ENCODE assay signal across 18 cellular contexts in the genomic region with DNA sequence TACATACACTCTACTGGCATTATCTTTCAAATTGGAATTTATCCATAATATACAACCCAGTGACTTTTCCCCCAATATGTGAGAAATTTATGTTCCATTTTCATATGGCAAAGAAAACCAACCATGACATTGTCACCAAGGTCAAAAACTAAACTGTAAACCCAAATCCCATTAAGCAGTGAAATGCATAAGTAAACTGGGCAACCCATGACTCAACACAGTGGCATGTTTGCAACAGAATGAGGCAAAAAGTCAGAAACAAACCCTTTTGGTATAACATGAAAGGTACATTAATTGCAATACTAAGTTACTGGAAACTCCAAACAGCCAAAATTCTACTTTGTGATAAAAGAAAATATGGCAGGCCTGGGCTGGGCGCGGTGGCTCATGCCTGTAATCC. TPM values are rescaled to one million over a fixed set of nuclear protein-coding genes. Genes with fewer than 3 reads are reported as not detected.
A peak's percentile ranks its signal among the peaks of the same experiment; 100 is the strongest.
DNase-seq lines count a peak whose midpoint lies in the region; ATAC-seq and TF ChIP-seq lines count a peak whose summit lies in the region.
"Had no signal": no experiment of that assay in that cellular context is flagged by ENCODE, and none has a peak within 500 bp of the region (broad histone marks: within the 10 kb centered on the region; RNA-seq: fewer than 3 reads in every experiment).

No MANE protein-coding gene starts in this region.

- no peaks in the 10 kb centered on the region for H3K9me2 ChIP-seq in PC-3 (replicated peaks; ENCODE audit: low read length)

- H3K79me2 ChIP-seq in PC-3 (ENCODE audit: low read length) (no peaks in the 10 kb centered on the region), mesendoderm (ENCODE audit: control insufficient read depth, insufficient read depth, low read length) (no peaks in the 10 kb centered on the region)

- no peaks in the 10 kb centered on the region for H3F3A ChIP-seq in PC-3 (ENCODE audit: low read length, unreplicated experiment)

- DNase-seq in ELR (ENCODE audit: low read depth) (peak; percentile 16), PC-3 (peak; percentile 45), foreskin fibroblast (peak; percentile 34 to 53), mesendoderm (no peak)
- no peak for DNase-seq in activated CD4-positive, alpha-beta T cell treated with anti-CD3 and anti-CD28 coated beads for 1 hour
- DNase-seq: 8988T; CD8-positive, alpha-beta T cell; COR-L47; DMS 273 treated with DMSO at 0.1 percent for 48 hours; DMS53; DND-41; GF-D8; H9 had no signal

- no peaks in the 10 kb centered on the region for H3K79me1 ChIP-seq in mesendoderm (ENCODE audit: low read length)

- 91 to 100% methylated on average over 2 of the region's 2 CpGs for WGBS in gastroesophageal sphincter (ENCODE audit: low coverage in 1 of 2), 2 donors
- WGBS in mesendoderm (ENCODE audit: extremely low coverage, insufficient coverage, low lambda C conversion rate) = no CpG with 5 or more reads among the region's 2 CpGs

- TF ChIP-seq POLR2A in gastroesophageal sphincter (IDR thresholded peaks at IDR 0.05) = no peak

- TF ChIP-seq CTCF in PC-3 (conservative IDR thresholded peaks at IDR 0.05; ENCODE audit: low read depth, low read length) (no peak), foreskin fibroblast (IDR thresholded peaks at IDR 0.05; ENCODE audit: low read depth, low read length) (no peak), gastroesophageal sphincter (IDR thresholded peaks at IDR 0.05) (no peak)

- H3K4ac ChIP-seq in mesendoderm (ENCODE audit: low read depth, low read length) = no peak overlapping the region

- no peaks in the 10 kb centered on the region for H3K27me3 ChIP-seq in BLaER1
- no peaks in the 10 kb centered on the region for H3K27me3 ChIP-seq in PC-3 (ENCODE audit: low read length)
- no peaks in the 10 kb centered on the region for H3K27me3 ChIP-seq in gastroesophageal sphincter
- H3K27me3 ChIP-seq in mesendoderm (ENCODE audit: insufficient read depth, low read length, poor library complexity) = no peaks in the 10 kb centered on the region
- H3K27me3 ChIP-seq: BLaER1 treated with 17β-estradiol and CSF1 and Interleukin-3, amounts not matched to agents 10 nM and 100 nM had no signal

- H3K36me3 ChIP-seq in BLaER1 (peaks cover 75% of the 10 kb centered on the region), PC-3 (ENCODE audit: low read depth, low read length) (peaks cover 45% of the 10 kb centered on the region), gastroesophageal sphincter (peaks cover 0 to 16% of the 10 kb centered on the region in 2 donors), mesendoderm (ENCODE audit: control insufficient read depth, insufficient read depth, low read length) (no peaks in the 10 kb centered on the region)

- no peak overlapping the region for H3K56ac ChIP-seq in mesendoderm (ENCODE audit: low read length)

- no peak overlapping the region for H4K5ac ChIP-seq in mesendoderm (ENCODE audit: low read length)

- intact Hi-C loops in PC-3 (cut with micrococcal nuclease) = no loop called here

- H3K18ac ChIP-seq in mesendoderm (ENCODE audit: low read length) = no peak overlapping the region

- H2AK5ac ChIP-seq in mesendoderm (ENCODE audit: low read length) = no peak overlapping the region

- H3K27ac ChIP-seq in BLaER1 (no peak overlapping the region), PC-3 (ENCODE audit: low read length) (no peak overlapping the region), gastroesophageal sphincter (no peak overlapping the region), mesendoderm (ENCODE audit: low read depth, low read length) (no peak overlapping the region)
- H3K27ac ChIP-seq: BLaER1 treated with 17β-estradiol and CSF1 and Interleukin-3, amounts not matched to agents 10 nM and 100 nM had no signal

- peaks cover 80% of the 10 kb centered on the region for H3K9me3 ChIP-seq in BLaER1
- H3K9me3 ChIP-seq in PC-3 (ENCODE audit: low read length) = peaks cover 40% of the 10 kb centered on the region
- peaks cover 0 to 29% (median 6%) of the 10 kb centered on the region in 3 donors for H3K9me3 ChIP-seq in gastroesophageal sphincter

- TF ChIP-seq EP300 in gastroesophageal sphincter (IDR thresholded peaks at IDR 0.05) = no peak

- H2BK15ac ChIP-seq in mesendoderm (replicated peaks; ENCODE audit: low read depth) = no peak overlapping the region

- H2AFZ ChIP-seq in PC-3 (ENCODE audit: low read length) = no peak overlapping the region

- no peak overlapping the region for H2BK5ac ChIP-seq in mesendoderm (ENCODE audit: low read length)

- no peaks in the 10 kb centered on the region for H4K20me1 ChIP-seq in BLaER1
- H4K20me1 ChIP-seq in PC-3 (ENCODE audit: low read length) = no peaks in the 10 kb centered on the region
- H4K20me1 ChIP-seq: BLaER1 treated with 17β-estradiol and CSF1 and Interleukin-3, amounts not matched to agents 10 nM and 100 nM had no signal

- H3K9ac ChIP-seq in BLaER1 (no peak overlapping the region), PC-3 (ENCODE audit: low read length) (no peak overlapping the region), mesendoderm (ENCODE audit: low read length) (no peak overlapping the region)
- H3K9ac ChIP-seq: BLaER1 treated with 17β-estradiol and CSF1 and Interleukin-3, amounts not matched to agents 10 nM and 100 nM had no signal

- H3K4me2 ChIP-seq in BLaER1 = no peak overlapping the region
- H3K4me2 ChIP-seq in PC-3 (ENCODE audit: low read length) = no peak overlapping the region
- H3K4me2 ChIP-seq in mesendoderm (ENCODE audit: low read length) = no peak overlapping the region
- H3K4me2 ChIP-seq: BLaER1 treated with 17β-estradiol and CSF1 and Interleukin-3, amounts not matched to agents 10 nM and 100 nM had no signal

- no TSS peak for BruUV-seq in PC-3 (replicated peaks; lab: Mats Ljungman, UMichigan)

- no peak overlapping the region for H2BK120ac ChIP-seq in mesendoderm (ENCODE audit: low read depth, low read length)

- ATAC-seq in PC-3 = no peak
- ATAC-seq in gastroesophageal sphincter = no peak
- ATAC-seq: CD8-positive, alpha-beta T cell; K562 had no signal

- H4K8ac ChIP-seq in mesendoderm (ENCODE audit: low read depth, low read length) = no peak overlapping the region

- CTCF ChIA-PET in PC-3 (lab: Charles Lee) = no interaction called here

- peaks cover 10% of the 10 kb centered on the region for H3K4me1 ChIP-seq in BLaER1
- 0 out of 2 replicates have a peak, but pooled peaks cover 4% of the 10 kb centered on the region for H3K4me1 ChIP-seq in PC-3 (ENCODE audit: insufficient read depth, low read length)
- peaks cover 0 to 11% (median 5%) of the 10 kb centered on the region in 3 donors for H3K4me1 ChIP-seq in gastroesophageal sphincter
- no peaks in the 10 kb centered on the region for H3K4me1 ChIP-seq in mesendoderm (ENCODE audit: control insufficient read depth, low read depth, low read length)

- H3K23ac ChIP-seq in mesendoderm (ENCODE audit: low read length) = no peak overlapping the region

- H3K4me3 ChIP-seq in BLaER1 (0 out of 2 replicates have a peak overlapping the region, but pooled peaks have one; percentile 8), PC-3 (ENCODE audit: low read length) (no peak overlapping the region), foreskin fibroblast (ENCODE audit: low read depth in 1 of 2, low read length in 2 of 2) (no peak overlapping the region), gastroesophageal sphincter (no peak overlapping the region), mesendoderm (ENCODE audit: low read length) (no peak overlapping the region)
- H3K4me3 ChIP-seq: K562 had no signal

- POLR2A ChIA-PET in PC-3 (lab: Charles Lee; ENCODE audit: unreplicated experiment) = no interaction called here

RNA-seq across cellular contexts. Expression of gene ZNF878, which starts 4.9 kb away (rescaled TPM):
- total RNA-seq in PC-3 (2014; rRNA removed) (0.23 and 1.9 TPM in 2 replicates), gastroesophageal sphincter (under 1 TPM in 1 of 4 donors, not detected in 3; 0.27 TPM)
- polyA plus RNA-seq in mesendoderm (2013, experiment 1 of 2) = 1.2 TPM
- 1.5 TPM for polyA plus RNA-seq in mesendoderm (2013, experiment 2 of 2)
- total RNA-seq: CD8-positive, alpha-beta T cell; HT-29 had no signal

RNA-seq across cellular contexts. Expression of gene ZNF433, which starts 12.4 kb away (rescaled TPM):
- total RNA-seq in PC-3 (2014; rRNA removed) (5.4 and 7.8 TPM in 2 replicates), gastroesophageal sphincter (10 to 100 TPM in 1 of 4 donors, 1 to 10 TPM in 3; 5.4 to 12.8 (median 6.5) TPM)
- polyA plus RNA-seq in mesendoderm (2013, experiment 1 of 2) = 1.1 TPM
- polyA plus RNA-seq in mesendoderm (2013, experiment 2 of 2) = 0.59 TPM

RNA-seq across cellular contexts. Expression of gene ZNF844, which starts 16.7 kb away (rescaled TPM):
- total RNA-seq in PC-3 (2014; rRNA removed) = 4.0 and 4.7 TPM in 2 replicates
- total RNA-seq in gastroesophageal sphincter = 10 to 100 TPM in 2 of 4 donors, 1 to 10 TPM in 2; 8.0 to 19.0 (median 9.9) TPM
- 2.6 TPM for polyA plus RNA-seq in mesendoderm (2013, experiment 1 of 2)
- 2.3 TPM for polyA plus RNA-seq in mesendoderm (2013, experiment 2 of 2)

Comparison
In these comparisons a context has a peak if more than half of its experiments do, and no peak if none do; other contexts are left out.
1. DNase-seq: peak in ELR (single experiment), PC-3 (single experiment) and foreskin fibroblast (2 of 2); none in mesendoderm (single experiment) and activated CD4-positive, alpha-beta T cell treated with anti-CD3 and anti-CD28 coated beads for 1 hour (single experiment).